In genomic region chr16:78292726-78293380, GRCh38 we compare ENCODE assay signal across 19 cellular contexts.
A peak's percentile ranks its signal among the peaks of the same experiment; 100 is the strongest.
DNase-seq lines count a peak whose midpoint lies in the region; ATAC-seq and TF ChIP-seq lines count a peak whose summit lies in the region.
"Had no signal": no experiment of that assay in that cellular context is flagged by ENCODE, and none has a peak within 500 bp of the region (broad histone marks: within the 10 kb centered on the region; RNA-seq: fewer than 3 reads in every experiment).

No MANE protein-coding gene starts in this region.

- 56 to 62% methylated on average over 2 of the region's 2 CpGs for WGBS in gastroesophageal sphincter (ENCODE audit: low coverage in 1 of 2), 2 donors
- WGBS in aorta, 2 donors = 90 to 93% methylated on average over 2 of the region's 2 CpGs

- H3K27ac ChIP-seq in gastroesophageal sphincter (peak overlapping the region in 1 of 4 donors; percentile 20), aorta (ENCODE audit: low read depth in 1 of 2, low read length in 2 of 2) (no peak overlapping the region)

- H3K9me3 ChIP-seq in gastroesophageal sphincter = no peaks in the 10 kb centered on the region
- H3K9me3 ChIP-seq in aorta (ENCODE audit: control insufficient read depth, low read length) = no peaks in the 10 kb centered on the region

- H3K9me3 Mint-ChIP-seq in nephron = no peaks in the 10 kb centered on the region
- no peaks in the 10 kb centered on the region for H3K9me3 Mint-ChIP-seq in T-helper 2 cell treated with Interferon-gamma antibody and Interleukin-4, amounts not matched to agents 5 μg/mL and 100 μg/mL, for 36 hours
- H3K9me3 Mint-ChIP-seq: activated CD4-positive, alpha-beta memory T cell treated with anti-CD3 and anti-CD28 coated beads for 36 hours; activated T-cell treated with anti-CD3 and anti-CD28 coated beads, Interleukin-2, amount 50 U/mL, for 24 hours; GM23338 had no signal

- H3K27me3 Mint-ChIP-seq in nephron (ENCODE audit: low read depth) = no peaks in the 10 kb centered on the region
- H3K27me3 Mint-ChIP-seq in T-helper 2 cell treated with Interferon-gamma antibody and Interleukin-4, amounts not matched to agents 5 μg/mL and 100 μg/mL, for 36 hours (ENCODE audit: low read depth) = no peaks in the 10 kb centered on the region
- H3K27me3 Mint-ChIP-seq: activated CD4-positive, alpha-beta memory T cell treated with anti-CD3 and anti-CD28 coated beads for 36 hours; activated T-cell treated with anti-CD3 and anti-CD28 coated beads, Interleukin-2, amount 50 U/mL, for 24 hours; CD4-positive, CD25-positive, alpha-beta regulatory T cell; IgD-negative memory B cell had no signal

- H3K27ac Mint-ChIP-seq in nephron = peak overlapping the region; percentile 56 to 94 (median 91)
- H3K27ac Mint-ChIP-seq in T-helper 2 cell treated with Interferon-gamma antibody and Interleukin-4, amounts not matched to agents 5 μg/mL and 100 μg/mL, for 36 hours = no peak overlapping the region
- H3K27ac Mint-ChIP-seq: activated CD4-positive, alpha-beta memory T cell treated with anti-CD3 and anti-CD28 coated beads for 36 hours; activated T-cell treated with anti-CD3 and anti-CD28 coated beads, Interleukin-2, amount 50 U/mL, for 24 hours; CD4-positive, CD25-positive, alpha-beta regulatory T cell; GM23338; IgD-negative memory B cell had no signal

- no peak for TF ChIP-seq EP300 in gastroesophageal sphincter (IDR thresholded peaks at IDR 0.05)

- H3K4me1 ChIP-seq in gastroesophageal sphincter (peaks cover 0 to 30% (median 5%) of the 10 kb centered on the region in 3 donors), aorta (ENCODE audit: control insufficient read depth in 1 of 2, insufficient read depth in 2 of 2, low read length in 2 of 2) (peaks cover 0 to 9% of the 10 kb centered on the region in 2 donors)

- TF ChIP-seq POLR2A in gastroesophageal sphincter (IDR thresholded peaks at IDR 0.05) = no peak

- ATAC-seq in Right ventricle myocardium inferior = peak; percentile 59
- no peak for ATAC-seq in Right ventricle myocardium superior (ENCODE audit: poor library complexity)
- ATAC-seq in gastroesophageal sphincter = peak; percentile 58
- peak; percentile 43 for ATAC-seq in aorta (ENCODE audit: low FRiP score)
- ATAC-seq: GM23338 had no signal

- no peak for TF ChIP-seq CTCF in gastroesophageal sphincter (IDR thresholded peaks at IDR 0.05)
- no peak for TF ChIP-seq CTCF in nephron (IDR thresholded peaks at IDR 0.05; ENCODE audit: unreplicated experiment in 3 of 3)

- DNase-seq in Right ventricle myocardium inferior (ENCODE audit: missing footprints) (no peak), Right ventricle myocardium superior (no peak), aorta (no peak), AG20443 (ENCODE audit: low spot score) (no peak)
- no peak for DNase-seq in stimulated activated CD4-positive, alpha-beta T cell treated with anti-CD3 and anti-CD28 coated beads, Interleukin-4, amount 100 ng/mL, for 4 hours
- DNase-seq in T-helper 2 cell treated with Interferon-gamma antibody and Interleukin-4, amounts not matched to agents 5 μg/mL and 100 μg/mL, for 36 hours (ENCODE audit: low spot score) = no peak
- DNase-seq: activated CD4-positive, alpha-beta memory T cell treated with anti-CD3 and anti-CD28 coated beads for 36 hours; activated naive CD4-positive, alpha-beta T cell treated with anti-CD3 and anti-CD28 coated beads, Interleukin-2, amount 50 U/mL, for 16 hours; activated T-cell treated with anti-CD3 and anti-CD28 coated beads, Interleukin-2, amount 50 U/mL, for 24 hours; CD4-positive, CD25-positive, alpha-beta regulatory T cell; foreskin fibroblast; left cardiac atrium; NCI-H1930; NCI-H446 treated with DMSO at 0.1 percent for 48 hours; stimulated activated CD4-positive, alpha-beta T cell treated with anti-CD3 and anti-CD28 coated beads, Interleukin-12 subunit alpha, Interleukin-12 subunit beta, amount 100 ng/mL, for 4 hours had no signal

- intact Hi-C loops in Right ventricle myocardium inferior (cut with DNase I) (no loop called here), Right ventricle myocardium superior (cut with DNase I) (no loop called here), aorta (cut with DNase I) (no loop called here)

- peak overlapping the region in 2 of 3 experiments; percentile 22 to 44 for H3K4me3 Mint-ChIP-seq in nephron
- no peak overlapping the region for H3K4me3 Mint-ChIP-seq in T-helper 2 cell treated with Interferon-gamma antibody and Interleukin-4, amounts not matched to agents 5 μg/mL and 100 μg/mL, for 36 hours
- H3K4me3 Mint-ChIP-seq: activated CD4-positive, alpha-beta memory T cell treated with anti-CD3 and anti-CD28 coated beads for 36 hours; activated T-cell treated with anti-CD3 and anti-CD28 coated beads, Interleukin-2, amount 50 U/mL, for 24 hours; CD4-positive, CD25-positive, alpha-beta regulatory T cell; GM23338; IgD-negative memory B cell had no signal

- H3K4me3 ChIP-seq in gastroesophageal sphincter = no peak overlapping the region
- no peak overlapping the region for H3K4me3 ChIP-seq in aorta (ENCODE audit: low read length in 2 of 2)
- H3K4me3 ChIP-seq: GM23338 had no signal

- H3K36me3 Mint-ChIP-seq in nephron (ENCODE audit: low read depth) = no peaks in the 10 kb centered on the region
- no peaks in the 10 kb centered on the region for H3K36me3 Mint-ChIP-seq in T-helper 2 cell treated with Interferon-gamma antibody and Interleukin-4, amounts not matched to agents 5 μg/mL and 100 μg/mL, for 36 hours (ENCODE audit: low read depth)
- H3K36me3 Mint-ChIP-seq: activated CD4-positive, alpha-beta memory T cell treated with anti-CD3 and anti-CD28 coated beads for 36 hours; IgD-negative memory B cell had no signal

- H3K27me3 ChIP-seq in gastroesophageal sphincter = no peaks in the 10 kb centered on the region
- H3K27me3 ChIP-seq in aorta (ENCODE audit: control insufficient read depth in 1 of 2, insufficient read depth in 2 of 2, low read length in 1 of 2) = no peaks in the 10 kb centered on the region

- H3K4me1 Mint-ChIP-seq in nephron = peaks cover 44% of the 10 kb centered on the region
- H3K4me1 Mint-ChIP-seq in T-helper 2 cell treated with Interferon-gamma antibody and Interleukin-4, amounts not matched to agents 5 μg/mL and 100 μg/mL, for 36 hours (ENCODE audit: low read depth) = no peaks in the 10 kb centered on the region
- H3K4me1 Mint-ChIP-seq: IgD-negative memory B cell had no signal

- H3K36me3 ChIP-seq in gastroesophageal sphincter (no peaks in the 10 kb centered on the region), aorta (ENCODE audit: control insufficient read depth in 1 of 2, insufficient read depth in 2 of 2, low read length in 1 of 2) (no peaks in the 10 kb centered on the region)
